ENCODE assay signal across 8 cellular contexts in the genomic region with DNA sequence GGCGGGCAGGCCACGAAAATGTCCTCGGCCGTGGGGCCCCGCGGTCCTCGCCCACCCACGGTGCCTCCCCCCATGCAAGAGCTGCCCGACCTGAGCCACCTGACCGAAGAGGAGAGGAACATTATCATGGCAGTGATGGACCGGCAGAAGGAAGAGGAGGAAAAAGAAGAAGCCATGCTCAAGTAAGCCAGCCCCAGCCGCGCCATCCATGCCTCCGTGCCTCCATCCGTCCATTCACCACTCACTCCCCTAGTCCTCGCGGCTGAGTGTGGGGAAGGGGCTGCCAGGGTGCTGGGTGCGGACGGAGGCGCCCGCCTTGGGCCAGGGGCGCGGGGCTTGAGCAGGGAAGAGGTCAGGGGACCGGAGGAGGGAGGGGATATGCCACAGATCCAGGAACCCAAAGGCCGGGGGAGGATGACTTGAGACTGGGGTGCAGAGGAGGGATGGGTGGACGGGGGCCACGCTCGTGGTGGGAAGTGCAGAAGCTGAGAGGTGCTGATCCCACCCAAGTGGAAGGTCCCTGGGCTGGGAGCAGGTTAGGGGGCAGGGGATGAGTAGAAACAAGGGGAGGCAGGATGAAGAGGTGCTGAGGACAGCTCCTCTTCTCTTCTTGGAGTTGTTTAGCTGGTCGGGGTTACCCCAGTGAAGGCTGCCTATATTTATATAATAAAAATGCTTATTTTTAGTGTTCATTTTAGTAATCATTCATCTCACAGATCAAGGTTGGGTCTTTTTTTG. TPM values are rescaled to one million over a fixed set of nuclear protein-coding genes. Genes with fewer than 3 reads are reported as not detected.
A peak's percentile ranks its signal among the peaks of the same experiment; 100 is the strongest.
DNase-seq lines count a peak whose midpoint lies in the region; ATAC-seq and TF ChIP-seq lines count a peak whose summit lies in the region.

No MANE protein-coding gene starts in this region.

- peak overlapping the region; percentile 41 for H3K9ac ChIP-seq in skeletal muscle satellite cell (ENCODE audit: low read depth, low read length)

- H3K9me3 ChIP-seq in skeletal muscle satellite cell (replicated peaks; ENCODE audit: low read length), result no peaks in the 10 kb centered on the region

- DNase-seq in HuH-7 (ENCODE audit: low spot score) (peak; percentile 9), fibroblast of villous mesenchyme (ENCODE audit: low read depth) (no peak), midbrain (lab: John Stamatoyannopoulos, UW) (no peak), omental fat pad (ENCODE audit: low spot score) (no peak), NCI-H2029 treated with DMSO at 0.1 percent for 48 hours (lab: John Stamatoyannopoulos, UW) (no peak)

- no peak for TF ChIP-seq POLR2A in GM18505 (IDR thresholded peaks at IDR 0.05; ENCODE audit: borderline replicate concordance, extremely low read depth, insufficient read depth, insufficient read length)

- H3K4me3 ChIP-seq in fibroblast of villous mesenchyme (ENCODE audit: low read depth, low read length) (peak overlapping the region; percentile 15), skeletal muscle satellite cell (ENCODE audit: low read length) (peak overlapping the region; percentile 69)

- peaks cover 48% of the 10 kb centered on the region for H3K27me3 ChIP-seq in skeletal muscle satellite cell (ENCODE audit: control insufficient read depth, insufficient read depth, low read length)

- ATAC-seq in GM18505 (IDR thresholded peaks at IDR 0.05; ENCODE audit: unreplicated experiment) (peak; percentile 18), HG03095 (IDR thresholded peaks at IDR 0.05; ENCODE audit: unreplicated experiment) (no peak), omental fat pad (ENCODE audit: low FRiP score) (no peak)

- H3K4me2 ChIP-seq in skeletal muscle satellite cell (ENCODE audit: low read length), result peak overlapping the region; percentile 80

- no peak for TF ChIP-seq CTCF in fibroblast of villous mesenchyme (IDR thresholded peaks at IDR 0.05; ENCODE audit: insufficient read depth, low read depth, low read length)
- TF ChIP-seq CTCF in omental fat pad (IDR thresholded peaks at IDR 0.05), result no peak

- no peaks in the 10 kb centered on the region for H3K36me3 ChIP-seq in skeletal muscle satellite cell (ENCODE audit: insufficient read depth, low read length)

- peaks cover 5% of the 10 kb centered on the region for H3K4me1 ChIP-seq in skeletal muscle satellite cell (ENCODE audit: control insufficient read depth, insufficient read depth, low read length)

RNA-seq across cellular contexts. Expression of gene RIMS1, which starts 0.8 kb away (rescaled TPM):
- total RNA-seq in fibroblast of villous mesenchyme (1.3 and 1.6 TPM in 2 replicates), omental fat pad (1 to 10 TPM in 3 of 4 donors, under 1 TPM in 1; 0.63 to 2.4 (median 1.6) TPM)
- total RNA-seq in skeletal muscle satellite cell (2012; rRNA removed), result under 0.01 TPM in 1 of 2 replicates, not detected in the other
